Comparison of ENCODE assay signal across 8 cellular contexts in genomic region chr5:88660947-88661869, GRCh38.
DNase-seq lines count a peak whose midpoint lies in the region; ATAC-seq and TF ChIP-seq lines count a peak whose summit lies in the region.

No MANE protein-coding gene starts in this region.

- TF ChIP-seq CTCF in esophagus muscularis mucosa (IDR thresholded peaks at IDR 0.05) = no peak

- peaks cover 13% of the 10 kb centered on the region for H3K4me1 Mint-ChIP-seq in T-helper 2 cell treated with Interferon-gamma antibody and Interleukin-4, amounts not matched to agents 5 μg/mL and 100 μg/mL, for 36 hours (ENCODE audit: low read depth)
- H3K4me1 Mint-ChIP-seq in naive B cell = peaks cover 12 to 30% (median 13%) of the 10 kb centered on the region in 3 donors

- no peaks in the 10 kb centered on the region for H3K9me3 Mint-ChIP-seq in T-helper 2 cell treated with Interferon-gamma antibody and Interleukin-4, amounts not matched to agents 5 μg/mL and 100 μg/mL, for 36 hours
- H3K9me3 Mint-ChIP-seq in naive B cell = peaks cover 0 to 73% (median 34%) of the 10 kb centered on the region in 7 donors

- H3K4me1 ChIP-seq in BLaER1 (peaks cover 12% of the 10 kb centered on the region), esophagus muscularis mucosa (peaks cover 11 to 21% (median 13%) of the 10 kb centered on the region in 4 donors)

- peak overlapping the region; percentile 88 for H3K4me2 ChIP-seq in BLaER1

- H3K27me3 Mint-ChIP-seq in T-helper 2 cell treated with Interferon-gamma antibody and Interleukin-4, amounts not matched to agents 5 μg/mL and 100 μg/mL, for 36 hours (ENCODE audit: low read depth) = peaks cover 77% of the 10 kb centered on the region
- H3K27me3 Mint-ChIP-seq in naive B cell = peaks cover 49 to 59% (median 59%) of the 10 kb centered on the region in 3 donors

- WGBS in esophagus muscularis mucosa = 3% methylated on average over 13 of the region's 53 CpGs

- H3K4me3 Mint-ChIP-seq in T-helper 2 cell treated with Interferon-gamma antibody and Interleukin-4, amounts not matched to agents 5 μg/mL and 100 μg/mL, for 36 hours = peak overlapping the region; percentile 79
- peak overlapping the region; percentile 35 to 81 (median 72) for H3K4me3 Mint-ChIP-seq in naive B cell

- H3K4me3 ChIP-seq in BLaER1 = peak overlapping the region; percentile 64
- peak overlapping the region; percentile 44 to 57 (median 48) for H3K4me3 ChIP-seq in esophagus muscularis mucosa

- DNase-seq in NCI-H128 (lab: John Stamatoyannopoulos, UW; ENCODE audit: unreplicated experiment) (peak; percentile 84), esophagus muscularis mucosa (ENCODE audit: extremely low spot score) (peak; percentile 80), naive B cell (no peak), ureter (ENCODE audit: low spot score) (no peak)
- peak; percentile 58 for DNase-seq in T-helper 2 cell treated with Interferon-gamma antibody and Interleukin-4, amounts not matched to agents 5 μg/mL and 100 μg/mL, for 36 hours (ENCODE audit: low spot score)

- ATAC-seq in GM18505 (IDR thresholded peaks at IDR 0.05; ENCODE audit: unreplicated experiment) (peak; percentile 75), HG02852 (IDR thresholded peaks at IDR 0.05; ENCODE audit: unreplicated experiment) (peak; percentile 78), naive B cell (ENCODE audit: low read depth in 2 of 2) (peak; percentile 37)

- H3K27ac ChIP-seq in BLaER1 = no peak overlapping the region
- peak overlapping the region in 1 of 4 donors; percentile 24 for H3K27ac ChIP-seq in esophagus muscularis mucosa (replicated peaks in 1 of 4)

- TF ChIP-seq POLR2A in GM18505 (IDR thresholded peaks at IDR 0.05; ENCODE audit: borderline replicate concordance, extremely low read depth, insufficient read depth, insufficient read length) (no peak), esophagus muscularis mucosa (IDR thresholded peaks at IDR 0.05; ENCODE audit: low read depth) (no peak)

- no peak overlapping the region for H3K9ac ChIP-seq in BLaER1

- TF ChIP-seq EP300 in esophagus muscularis mucosa (IDR thresholded peaks at IDR 0.05) = no peak

- H4K20me1 ChIP-seq in BLaER1 = peaks cover 60% of the 10 kb centered on the region

- H3K36me3 ChIP-seq in BLaER1 = no peaks in the 10 kb centered on the region
- no peaks in the 10 kb centered on the region for H3K36me3 ChIP-seq in esophagus muscularis mucosa

- peak overlapping the region; percentile 31 for H3K27ac Mint-ChIP-seq in T-helper 2 cell treated with Interferon-gamma antibody and Interleukin-4, amounts not matched to agents 5 μg/mL and 100 μg/mL, for 36 hours
- H3K27ac Mint-ChIP-seq in naive B cell = peak overlapping the region in 4 of 6 donors; percentile 9 to 91 (median 56)

- intact Hi-C loops in esophagus muscularis mucosa (cut with DNase I) = no loop called here

- H3K9me3 ChIP-seq in BLaER1 (peaks cover 4% of the 10 kb centered on the region; the same call in 1 of the 2 replicates), esophagus muscularis mucosa (no peaks in the 10 kb centered on the region)

- no peaks in the 10 kb centered on the region for H3K36me3 Mint-ChIP-seq in T-helper 2 cell treated with Interferon-gamma antibody and Interleukin-4, amounts not matched to agents 5 μg/mL and 100 μg/mL, for 36 hours (ENCODE audit: low read depth)
- peaks cover 2 to 22% of the 10 kb centered on the region in 2 donors for H3K36me3 Mint-ChIP-seq in naive B cell

- peaks cover 77% of the 10 kb centered on the region for H3K27me3 ChIP-seq in BLaER1
- peaks cover 0 to 87% (median 55%) of the 10 kb centered on the region in 4 donors for H3K27me3 ChIP-seq in esophagus muscularis mucosa

Comparison
In these comparisons a context has a peak if more than half of its experiments do, and no peak if none do; other contexts are left out.
1. DNase-seq: peak in NCI-H128 (single experiment), T-helper 2 cell treated with Interferon-gamma antibody and Interleukin-4, amounts not matched to agents 5 μg/mL and 100 μg/mL, for 36 hours (single experiment) and esophagus muscularis mucosa (single experiment); none in naive B cell (single experiment) and ureter (single experiment).
2. Peak in every context shown above with its lines, with median percentiles within 50 percentile points of each other: ATAC-seq.